22 cellular contexts compared by ENCODE assay signal in the genomic region with DNA sequence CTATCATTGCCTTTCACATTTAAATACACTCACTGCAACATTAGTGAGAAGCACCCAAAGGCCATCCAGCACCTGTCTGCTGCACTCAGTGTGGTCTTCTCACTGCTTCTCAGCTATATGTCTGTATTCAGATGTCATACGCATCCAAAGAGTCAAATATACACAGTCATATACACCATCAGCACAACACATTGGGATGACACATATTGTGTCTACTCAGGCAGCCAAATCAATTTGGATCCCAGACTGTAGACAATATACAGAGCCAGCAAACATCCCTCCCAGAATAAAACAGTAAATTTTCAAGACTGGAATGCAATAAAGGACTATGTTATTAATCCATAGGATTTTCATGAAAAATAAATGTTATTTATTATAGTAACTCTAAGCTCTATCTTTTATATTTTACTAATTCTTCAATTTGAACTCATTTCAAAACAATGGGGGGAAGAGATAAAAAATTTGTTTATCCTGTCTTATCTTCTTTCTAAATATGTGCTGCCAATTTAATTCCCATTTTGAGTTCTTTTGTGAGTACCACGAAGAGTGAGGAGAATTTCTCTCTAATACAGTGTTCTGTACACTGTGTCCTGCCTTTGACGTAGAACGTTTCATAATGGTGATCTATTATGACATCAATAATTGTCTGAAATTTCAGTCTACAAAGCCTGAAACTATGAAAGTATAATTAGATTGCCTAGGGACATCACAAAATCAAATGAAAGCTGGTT.
DNase-seq lines count a peak whose midpoint lies in the region; ATAC-seq and TF ChIP-seq lines count a peak whose summit lies in the region.
"Had no signal": no experiment of that assay in that cellular context is flagged by ENCODE, and none has a peak within 500 bp of the region (broad histone marks: within the 10 kb centered on the region; RNA-seq: fewer than 3 reads in every experiment).

No MANE protein-coding gene starts in this region.

- H3K27ac ChIP-seq in SK-N-MC (peak overlapping the region; percentile 53), esophagus squamous epithelium (peak overlapping the region in 3 of 4 donors; percentile 53 to 62 (median 55))
- H3K27ac ChIP-seq: A549; BLaER1 treated with 17β-estradiol and CSF1 and Interleukin-3, amounts not matched to agents 10 nM and 100 nM; RWPE1 had no signal

- H3K4me3 Mint-ChIP-seq in mesothelial cell of epicardium: no peak overlapping the region
- no peak overlapping the region for H3K4me3 Mint-ChIP-seq in type B pancreatic cell
- H3K4me3 Mint-ChIP-seq in T-cell: no peak overlapping the region
- H3K4me3 Mint-ChIP-seq: CD4-positive, alpha-beta T cell had no signal

- intact Hi-C loops in esophagus squamous epithelium (cut with DNase I): no loop called here

- ATAC-seq in T-cell (replicated peaks in 1 of 4): no peak
- ATAC-seq: A549, HCT116 had no signal

- CTCF ChIA-PET in T-cell (lab: Charles Lee): no interaction called here

- peaks cover 15% of the 10 kb centered on the region for H3K9me3 Mint-ChIP-seq in mesothelial cell of epicardium
- peaks cover 17% of the 10 kb centered on the region for H3K9me3 Mint-ChIP-seq in type B pancreatic cell
- H3K9me3 Mint-ChIP-seq in T-cell: peaks cover 10 to 11% (median 10%) of the 10 kb centered on the region in 3 donors

- no peak for TF ChIP-seq CTCF in esophagus squamous epithelium (IDR thresholded peaks at IDR 0.05)
- TF ChIP-seq CTCF in mesothelial cell of epicardium (IDR thresholded peaks at IDR 0.05; ENCODE audit: unreplicated experiment): no peak
- no peak for TF ChIP-seq CTCF in type B pancreatic cell (conservative IDR thresholded peaks at IDR 0.05)

- H3K27me3 ChIP-seq in esophagus squamous epithelium: no peaks in the 10 kb centered on the region
- H3K27me3 ChIP-seq: BLaER1 treated with 17β-estradiol and CSF1 and Interleukin-3, amounts not matched to agents 10 nM and 100 nM; MG63 had no signal

- H3K27ac Mint-ChIP-seq in mesothelial cell of epicardium (peak overlapping the region; percentile 62), type B pancreatic cell (peak overlapping the region; percentile 74), T-cell (no peak overlapping the region)
- H3K27ac Mint-ChIP-seq: CD4-positive, alpha-beta T cell had no signal

- no peak overlapping the region for H3K4me3 ChIP-seq in SK-N-MC
- no peak overlapping the region for H3K4me3 ChIP-seq in esophagus squamous epithelium
- H3K4me3 ChIP-seq: A549; BLaER1 treated with 17β-estradiol and CSF1 and Interleukin-3, amounts not matched to agents 10 nM and 100 nM; MG63 had no signal

- H3K4me1 Mint-ChIP-seq in mesothelial cell of epicardium (peaks cover 30% of the 10 kb centered on the region), type B pancreatic cell (ENCODE audit: unreplicated experiment) (peaks cover 14% of the 10 kb centered on the region), T-cell (no peaks in the 10 kb centered on the region)

- no peaks in the 10 kb centered on the region for H3K9me3 ChIP-seq in SK-N-MC (ENCODE audit: low read depth, low read length)
- no peaks in the 10 kb centered on the region for H3K9me3 ChIP-seq in esophagus squamous epithelium
- H3K9me3 ChIP-seq: A549; BLaER1 treated with 17β-estradiol and CSF1 and Interleukin-3, amounts not matched to agents 10 nM and 100 nM; MG63 had no signal

- no peaks in the 10 kb centered on the region for H3K36me3 ChIP-seq in SK-N-MC (ENCODE audit: insufficient read depth, low read length)
- no peaks in the 10 kb centered on the region for H3K36me3 ChIP-seq in esophagus squamous epithelium
- H3K36me3 ChIP-seq: BLaER1 treated with 17β-estradiol and CSF1 and Interleukin-3, amounts not matched to agents 10 nM and 100 nM; MG63 had no signal

- 64 to 75% methylated on average over 4 of the region's 4 CpGs for WGBS in esophagus squamous epithelium, 2 donors

- H3K4me1 ChIP-seq in esophagus squamous epithelium: peaks cover 0 to 38% (median 0%) of the 10 kb centered on the region in 3 donors
- H3K4me1 ChIP-seq: A549; BLaER1 treated with 17β-estradiol and CSF1 and Interleukin-3, amounts not matched to agents 10 nM and 100 nM had no signal

- H3K27me3 Mint-ChIP-seq in mesothelial cell of epicardium (ENCODE audit: low read depth) (no peaks in the 10 kb centered on the region), type B pancreatic cell (no peaks in the 10 kb centered on the region), T-cell (no peaks in the 10 kb centered on the region)
- H3K27me3 Mint-ChIP-seq: CD4-positive, alpha-beta T cell had no signal

- POLR2A ChIA-PET in T-cell (lab: Charles Lee): interaction anchor here in 1 of 2 donors (0.6 kb wide), 1 partner anchor 24 kb away, joined by 3 read pairs; no protein-coding TSS in a partner anchor

- H3K36me3 Mint-ChIP-seq in mesothelial cell of epicardium (no peaks in the 10 kb centered on the region), type B pancreatic cell (no peaks in the 10 kb centered on the region), T-cell (no peaks in the 10 kb centered on the region)

- no peak overlapping the region for H3K9ac ChIP-seq in SK-N-MC (ENCODE audit: insufficient read length)
- H3K9ac ChIP-seq: BLaER1 treated with 17β-estradiol and CSF1 and Interleukin-3, amounts not matched to agents 10 nM and 100 nM had no signal

- no peak for TF ChIP-seq POLR2A in esophagus squamous epithelium (IDR thresholded peaks at IDR 0.05)

- DNase-seq in SK-N-MC (ENCODE audit: low read depth, low spot score) (no peak), esophagus squamous epithelium (lab: John Stamatoyannopoulos, UW) (no peak), mesothelial cell of epicardium (ENCODE audit: low spot score in 2 of 2, unreplicated experiment in 2 of 2) (no peak), type B pancreatic cell (ENCODE audit: extremely low spot score, unreplicated experiment) (no peak), T-cell (no peak), dedifferentiated amniotic fluid mesenchymal stem cell (ENCODE audit: extremely low spot score) (no peak), NCI-H128 (lab: John Stamatoyannopoulos, UW; ENCODE audit: unreplicated experiment) (no peak)
- DNase-seq: AML-193; CD4-positive, alpha-beta T cell; IMR-90; KG1; MG63; NCI-H1105 treated with DMSO at 0.1 percent for 48 hours; NCI-H2029; NCI-H446 treated with DMSO at 0.1 percent for 48 hours; NCI-H526; NCI-H82; SIG-M5 had no signal

Comparison
In these comparisons a context has a peak if more than half of its experiments do, and no peak if none do; other contexts are left out.
1. H3K27ac Mint-ChIP-seq: peak in mesothelial cell of epicardium (single experiment) and type B pancreatic cell (single experiment); none in T-cell (0 of 2).